ENCODE assay signal across 9 cellular contexts in genomic region chr6:21164768-21165326, GRCh38.
A peak's percentile ranks its signal among the peaks of the same experiment; 100 is the strongest.
DNase-seq lines count a peak whose midpoint lies in the region; ATAC-seq lines count a peak whose summit lies in the region.
"Had no signal": no experiment of that assay in that cellular context is flagged by ENCODE, and none has a peak within 500 bp of the region (broad histone marks: within the 10 kb centered on the region; RNA-seq: fewer than 3 reads in every experiment).

No MANE protein-coding gene starts in this region.

- peaks cover 13% of the 10 kb centered on the region for H3K36me3 Mint-ChIP-seq in activated T-cell treated with anti-CD3 and anti-CD28 coated beads, Interleukin-2, amount 50 U/mL, for 24 hours (ENCODE audit: low read depth)

- H3K27me3 Mint-ChIP-seq in activated T-cell treated with anti-CD3 and anti-CD28 coated beads, Interleukin-2, amount 50 U/mL, for 24 hours, result no peaks in the 10 kb centered on the region
- H3K27me3 Mint-ChIP-seq: dendritic cell treated with granulocyte-macrophage colony-stimulating factor and Interleukin-4, amounts not matched to agents 40 ng/mL and 50 ng/mL, for 4 days had no signal

- peak; percentile 54 for ATAC-seq in HG02840 (IDR thresholded peaks at IDR 0.05; ENCODE audit: low FRiP score, unreplicated experiment)

- H3K27ac Mint-ChIP-seq in activated T-cell treated with anti-CD3 and anti-CD28 coated beads, Interleukin-2, amount 50 U/mL, for 24 hours, result peak overlapping the region; percentile 12
- H3K27ac Mint-ChIP-seq: dendritic cell treated with granulocyte-macrophage colony-stimulating factor and Interleukin-4, amounts not matched to agents 40 ng/mL and 50 ng/mL, for 4 days had no signal

- H3K9me3 Mint-ChIP-seq in activated T-cell treated with anti-CD3 and anti-CD28 coated beads, Interleukin-2, amount 50 U/mL, for 24 hours, result no peaks in the 10 kb centered on the region
- H3K9me3 Mint-ChIP-seq: dendritic cell treated with granulocyte-macrophage colony-stimulating factor and Interleukin-4, amounts not matched to agents 40 ng/mL and 50 ng/mL, for 4 days had no signal

- H3K4me1 Mint-ChIP-seq in activated T-cell treated with anti-CD3 and anti-CD28 coated beads, Interleukin-2, amount 50 U/mL, for 24 hours (ENCODE audit: low read depth), result peaks cover 23% of the 10 kb centered on the region

- no peak overlapping the region for H3K4me3 Mint-ChIP-seq in activated T-cell treated with anti-CD3 and anti-CD28 coated beads, Interleukin-2, amount 50 U/mL, for 24 hours
- H3K4me3 Mint-ChIP-seq: dendritic cell treated with granulocyte-macrophage colony-stimulating factor and Interleukin-4, amounts not matched to agents 40 ng/mL and 50 ng/mL, for 4 days had no signal

- no peak for DNase-seq in activated T-cell treated with anti-CD3 and anti-CD28 coated beads, Interleukin-2, amount 50 U/mL, for 24 hours
- DNase-seq in activated T-cell treated with anti-CD3 and anti-CD28 coated beads, Interleukin-2, amount 50 U/mL, for 48 hours, result no peak
- DNase-seq in OCI-M1 (lab: John Stamatoyannopoulos, UW) (peak; percentile 71), renal cortical epithelial cell (ENCODE audit: low read depth) (peak; percentile 34), NCI-H2107 (lab: John Stamatoyannopoulos, UW) (no peak), NCI-H2171 treated with DMSO at 0.1 percent for 48 hours (lab: John Stamatoyannopoulos, UW) (no peak)
- no peak for DNase-seq in stimulated activated CD4-positive, alpha-beta T cell treated with anti-CD3 and anti-CD28 coated beads, Interleukin-4, amount 100 ng/mL, for 1 hour

Comparison
In these comparisons a context has a peak if more than half of its experiments do, and no peak if none do; other contexts are left out.
1. DNase-seq: peak in OCI-M1 (single experiment) and renal cortical epithelial cell (single experiment); none in activated T-cell treated with anti-CD3 and anti-CD28 coated beads, Interleukin-2, amount 50 U/mL, for 24 hours (single experiment), activated T-cell treated with anti-CD3 and anti-CD28 coated beads, Interleukin-2, amount 50 U/mL, for 48 hours (0 of 2), stimulated activated CD4-positive, alpha-beta T cell treated with anti-CD3 and anti-CD28 coated beads, Interleukin-4, amount 100 ng/mL, for 1 hour (single experiment), NCI-H2107 (single experiment) and NCI-H2171 treated with DMSO at 0.1 percent for 48 hours (single experiment).